12 cellular contexts compared by ENCODE assay signal in genomic region chr9:137705906-137706305, GRCh38.
DNase-seq lines count a peak whose midpoint lies in the region; ATAC-seq and TF ChIP-seq lines count a peak whose summit lies in the region.
"Had no signal": no experiment of that assay in that cellular context is flagged by ENCODE, and none has a peak within 500 bp of the region (broad histone marks: within the 10 kb centered on the region; RNA-seq: fewer than 3 reads in every experiment).

No MANE protein-coding gene starts in this region.

- intact Hi-C loops in stomach (cut with DNase I; ENCODE audit: low total_unique reads): no loop called here

- TF ChIP-seq POLR2A in stomach (IDR thresholded peaks at IDR 0.05): no peak

- no peak overlapping the region for H3K4me3 ChIP-seq in stomach
- H3K4me3 ChIP-seq: cardiac muscle cell had no signal

- H3K36me3 ChIP-seq in stomach: peaks cover 0 to 15% (median 6%) of the 10 kb centered on the region in 4 donors
- H3K36me3 ChIP-seq: cardiac muscle cell had no signal

- H3K9me3 Mint-ChIP-seq in T-helper 2 cell treated with Interferon-gamma antibody and Interleukin-4, amounts not matched to agents 5 μg/mL and 100 μg/mL, for 36 hours: peaks cover 22% of the 10 kb centered on the region
- peaks cover 4 to 28% (median 13%) of the 10 kb centered on the region in 9 donors for H3K9me3 Mint-ChIP-seq in naive thymus-derived CD8-positive, alpha-beta T cell

- peaks cover 17% of the 10 kb centered on the region for H3K4me1 Mint-ChIP-seq in T-helper 2 cell treated with Interferon-gamma antibody and Interleukin-4, amounts not matched to agents 5 μg/mL and 100 μg/mL, for 36 hours (ENCODE audit: low read depth)
- peaks cover 28 to 62% (median 56%) of the 10 kb centered on the region in 4 donors for H3K4me1 Mint-ChIP-seq in naive thymus-derived CD8-positive, alpha-beta T cell

- H3K4me1 ChIP-seq in stomach: peaks cover 5 to 45% (median 18%) of the 10 kb centered on the region in 4 donors

- ATAC-seq in GM19467 (IDR thresholded peaks at IDR 0.05; ENCODE audit: unreplicated experiment): peak; percentile 36
- ATAC-seq in HG03520 (IDR thresholded peaks at IDR 0.05; ENCODE audit: unreplicated experiment): peak; percentile 12
- ATAC-seq in naive thymus-derived CD8-positive, alpha-beta T cell: no peak

- no peak overlapping the region for H3K27ac ChIP-seq in stomach
- H3K27ac ChIP-seq: cardiac muscle cell had no signal

- H3K36me3 Mint-ChIP-seq in T-helper 2 cell treated with Interferon-gamma antibody and Interleukin-4, amounts not matched to agents 5 μg/mL and 100 μg/mL, for 36 hours (ENCODE audit: low read depth): peaks cover 35% of the 10 kb centered on the region
- H3K36me3 Mint-ChIP-seq in naive thymus-derived CD8-positive, alpha-beta T cell: peaks cover 9 to 25% (median 10%) of the 10 kb centered on the region in 3 donors

- no peak overlapping the region for H3K27ac Mint-ChIP-seq in T-helper 2 cell treated with Interferon-gamma antibody and Interleukin-4, amounts not matched to agents 5 μg/mL and 100 μg/mL, for 36 hours
- H3K27ac Mint-ChIP-seq in naive thymus-derived CD8-positive, alpha-beta T cell: peak overlapping the region in 5 of 10 donors; percentile 25 to 82 (median 60)

- no peak for TF ChIP-seq CTCF in stomach (IDR thresholded peaks at IDR 0.05)

- TF ChIP-seq EP300 in stomach (IDR thresholded peaks at IDR 0.05): no peak

- no peaks in the 10 kb centered on the region for H3K27me3 ChIP-seq in stomach
- H3K27me3 ChIP-seq: cardiac muscle cell had no signal

- peak overlapping the region; percentile 2 for H3K4me3 Mint-ChIP-seq in T-helper 2 cell treated with Interferon-gamma antibody and Interleukin-4, amounts not matched to agents 5 μg/mL and 100 μg/mL, for 36 hours
- peak overlapping the region; percentile 21 to 83 (median 68) for H3K4me3 Mint-ChIP-seq in naive thymus-derived CD8-positive, alpha-beta T cell

- WGBS in stomach, 5 donors: 70 to 80% (median 78%) methylated on average over 8 to 10 of the region's 10 CpGs

- POLR2A ChIA-PET in naive thymus-derived CD8-positive, alpha-beta T cell (lab: Charles Lee): no interaction called here

- no peaks in the 10 kb centered on the region for H3K27me3 Mint-ChIP-seq in T-helper 2 cell treated with Interferon-gamma antibody and Interleukin-4, amounts not matched to agents 5 μg/mL and 100 μg/mL, for 36 hours (ENCODE audit: low read depth)
- no peaks in the 10 kb centered on the region for H3K27me3 Mint-ChIP-seq in naive thymus-derived CD8-positive, alpha-beta T cell

- no peak for DNase-seq in T-helper 2 cell treated with Interferon-gamma antibody and Interleukin-4, amounts not matched to agents 5 μg/mL and 100 μg/mL, for 36 hours (ENCODE audit: low spot score)
- DNase-seq in T-helper 2 cell (no peak), stomach (no peak)
- DNase-seq in naive thymus-derived CD8-positive, alpha-beta T cell: no peak
- DNase-seq in activated effector memory CD4-positive, alpha-beta T cell treated with Interleukin-2 at 50 U/mL for 16 hours: no peak
- DNase-seq in effector CD8-positive, alpha-beta T cell (lab: John Stamatoyannopoulos, UW): no peak
- DNase-seq: DMS53, kidney glomerular epithelial cell, NCI-H524 had no signal

- H3K9me3 ChIP-seq in stomach: peaks cover 6 to 15% (median 12%) of the 10 kb centered on the region in 4 donors

Comparison
In these comparisons a context has a peak if more than half of its experiments do, and no peak if none do; other contexts are left out.
1. ATAC-seq: peak in GM19467 (single experiment) and HG03520 (single experiment); none in naive thymus-derived CD8-positive, alpha-beta T cell (0 of 2).